In genomic region chr17:58085039-58085715, GRCh38 we compare ENCODE assay signal across 8 cellular contexts. TPM values are rescaled to one million over a fixed set of nuclear protein-coding genes. Genes with fewer than 3 reads are reported as not detected.
DNase-seq lines count a peak whose midpoint lies in the region; ATAC-seq and TF ChIP-seq lines count a peak whose summit lies in the region.

No MANE protein-coding gene starts in this region.

- peaks cover 8% of the 10 kb centered on the region for H3K79me1 ChIP-seq in neuronal stem cell (ENCODE audit: low read depth, low read length)

- no CpG with 5 or more reads among the region's 8 CpGs for WGBS in neuronal stem cell (ENCODE audit: extremely low coverage in 2 of 2, insufficient read length in 2 of 2, insufficient replicate concordance in 1 of 2), 2 donors

- no peak overlapping the region for H2AK5ac ChIP-seq in neuronal stem cell (ENCODE audit: low read depth, low read length)

- H3K4me3 Mint-ChIP-seq in CD4-positive, CD25-positive, alpha-beta regulatory T cell, result peak overlapping the region; percentile 93 to 96 (median 94)
- H3K4me3 Mint-ChIP-seq in effector memory CD8-positive, alpha-beta T cell, result peak overlapping the region; percentile 82 to 86

- no peak overlapping the region for H3K14ac ChIP-seq in neuronal stem cell (ENCODE audit: low read length)

- peaks cover 43% of the 10 kb centered on the region for H3K36me3 ChIP-seq in CD4-positive, CD25-positive, alpha-beta regulatory T cell (ENCODE audit: control insufficient read depth, insufficient read depth, low read length)
- H3K36me3 ChIP-seq in OCI-LY3 (replicated peaks; ENCODE audit: low read depth, low read length), result peaks cover 53% of the 10 kb centered on the region
- peaks cover 33 to 59% of the 10 kb centered on the region in 2 donors for H3K36me3 ChIP-seq in neuronal stem cell (replicated peaks in 1 of 2; ENCODE audit: control insufficient read depth in 2 of 2, insufficient read depth in 2 of 2, low read length in 2 of 2)

- ATAC-seq in CD4-positive, CD25-positive, alpha-beta regulatory T cell (ENCODE audit: low read depth in 2 of 2), result no peak
- ATAC-seq in effector memory CD8-positive, alpha-beta T cell (replicated peaks), result no peak
- ATAC-seq in HG03354 (IDR thresholded peaks at IDR 0.05; ENCODE audit: poor library complexity, severe bottlenecking, unreplicated experiment) (no peak), GM21390 (IDR thresholded peaks at IDR 0.05; ENCODE audit: unreplicated experiment) (no peak), HG03457 (IDR thresholded peaks at IDR 0.05; ENCODE audit: unreplicated experiment) (no peak)

- peak overlapping the region; percentile 14 to 94 (median 88) for H3K27ac Mint-ChIP-seq in CD4-positive, CD25-positive, alpha-beta regulatory T cell
- peak overlapping the region; percentile 69 to 77 for H3K27ac Mint-ChIP-seq in effector memory CD8-positive, alpha-beta T cell

- no peak for TF ChIP-seq CTCF in OCI-LY3 (IDR thresholded peaks at IDR 0.05; ENCODE audit: low read depth, low read length)

- H2AFZ ChIP-seq in OCI-LY3 (ENCODE audit: low read depth, low read length) (no peak overlapping the region), neuronal stem cell (ENCODE audit: low read length) (no peak overlapping the region)

- H3K4me3 ChIP-seq in CD4-positive, CD25-positive, alpha-beta regulatory T cell (ENCODE audit: low read depth, low read length), result peak overlapping the region; percentile 89
- H3K4me3 ChIP-seq in OCI-LY3 (ENCODE audit: low read length) (peak overlapping the region; percentile 98), neuronal stem cell (ENCODE audit: low read length in 2 of 2) (peak overlapping the region; percentile 74 to 97)

- H3K18ac ChIP-seq in neuronal stem cell (ENCODE audit: low read length), result no peak overlapping the region

- no peak for DNase-seq in CD4-positive, CD25-positive, alpha-beta regulatory T cell
- no peak for DNase-seq in effector memory CD8-positive, alpha-beta T cell
- DNase-seq in neuronal stem cell (ENCODE audit: low spot score), result no peak
- DNase-seq in stimulated activated naive CD4-positive, alpha-beta T cell (lab: John Stamatoyannopoulos, UW), result no peak

- H3K4me1 Mint-ChIP-seq in CD4-positive, CD25-positive, alpha-beta regulatory T cell, result peaks cover 16 to 61% (median 40%) of the 10 kb centered on the region in 4 donors
- peaks cover 30 to 49% of the 10 kb centered on the region in 2 donors for H3K4me1 Mint-ChIP-seq in effector memory CD8-positive, alpha-beta T cell (ENCODE audit: low read depth in 2 of 2)

- H3K4me2 ChIP-seq in OCI-LY3 (ENCODE audit: low read length), result peak overlapping the region; percentile 99
- H3K4me2 ChIP-seq in neuronal stem cell (ENCODE audit: insufficient read depth, low read length, poor library complexity, severe bottlenecking), result peak overlapping the region; percentile 72

- H3K9me3 ChIP-seq in CD4-positive, CD25-positive, alpha-beta regulatory T cell (ENCODE audit: control insufficient read depth in 2 of 2, low read length in 2 of 2), result no peaks in the 10 kb centered on the region
- H3K9me3 ChIP-seq in OCI-LY3 (ENCODE audit: insufficient read depth, low read length) (no peaks in the 10 kb centered on the region), neuronal stem cell (replicated peaks in 1 of 2; ENCODE audit: control insufficient read depth in 2 of 2, insufficient read depth in 1 of 2, low read depth in 1 of 2, low read length in 2 of 2) (no peaks in the 10 kb centered on the region)

- peaks cover 67% of the 10 kb centered on the region for H3K79me2 ChIP-seq in OCI-LY3 (ENCODE audit: low read length)

- peaks cover 60% of the 10 kb centered on the region for H4K20me1 ChIP-seq in OCI-LY3 (ENCODE audit: insufficient read depth, low read length)

- H3K27ac ChIP-seq in CD4-positive, CD25-positive, alpha-beta regulatory T cell (ENCODE audit: insufficient read depth, low read length, poor library complexity, severe bottlenecking), result no peak overlapping the region
- no peak overlapping the region for H3K27ac ChIP-seq in OCI-LY3 (ENCODE audit: low read length)
- no peak overlapping the region for H3K27ac ChIP-seq in neuronal stem cell (replicated peaks; ENCODE audit: low read length)

- no peak overlapping the region for H4K8ac ChIP-seq in neuronal stem cell (ENCODE audit: low read depth, low read length)

- H3K9ac ChIP-seq in OCI-LY3 (ENCODE audit: low read length) (no peak overlapping the region), neuronal stem cell (ENCODE audit: low read depth, low read length, poor library complexity) (peak overlapping the region; percentile 60)

- no peak overlapping the region for H4K91ac ChIP-seq in neuronal stem cell (ENCODE audit: low read depth, low read length, poor library complexity)

- H2BK12ac ChIP-seq in neuronal stem cell (ENCODE audit: low read length), result no peak overlapping the region

- no peak overlapping the region for H3K4ac ChIP-seq in neuronal stem cell (ENCODE audit: low read length)

- H3K23ac ChIP-seq in neuronal stem cell (ENCODE audit: low read depth, low read length, poor library complexity), result peak overlapping the region; percentile 35

- H2BK15ac ChIP-seq in neuronal stem cell (ENCODE audit: low read length), result no peak overlapping the region

- no peaks in the 10 kb centered on the region for H3K27me3 ChIP-seq in CD4-positive, CD25-positive, alpha-beta regulatory T cell (ENCODE audit: control insufficient read depth, insufficient read depth, low read length)
- H3K27me3 ChIP-seq in OCI-LY3 (ENCODE audit: low read depth, low read length) (0 out of 2 replicates have a peak, but pooled peaks cover 2% of the 10 kb centered on the region), neuronal stem cell (ENCODE audit: control insufficient read depth in 3 of 3, insufficient read depth in 3 of 3, low read depth in 1 of 3, low read length in 3 of 3) (no peaks in the 10 kb centered on the region)

- H3K9me3 Mint-ChIP-seq in CD4-positive, CD25-positive, alpha-beta regulatory T cell, result no peaks in the 10 kb centered on the region
- no peaks in the 10 kb centered on the region for H3K9me3 Mint-ChIP-seq in effector memory CD8-positive, alpha-beta T cell

- no peak overlapping the region for H2BK120ac ChIP-seq in neuronal stem cell (ENCODE audit: low read depth, low read length)

- H2BK5ac ChIP-seq in neuronal stem cell (ENCODE audit: low read length), result no peak overlapping the region

- peaks cover 32% of the 10 kb centered on the region for H3K36me3 Mint-ChIP-seq in CD4-positive, CD25-positive, alpha-beta regulatory T cell
- H3K36me3 Mint-ChIP-seq in effector memory CD8-positive, alpha-beta T cell (ENCODE audit: insufficient read depth), result peaks cover 57% of the 10 kb centered on the region

- H3K4me1 ChIP-seq in CD4-positive, CD25-positive, alpha-beta regulatory T cell (ENCODE audit: control insufficient read depth, insufficient read depth, low read length, poor library complexity, severe bottlenecking), result peaks cover 34% of the 10 kb centered on the region
- peaks cover 12% of the 10 kb centered on the region for H3K4me1 ChIP-seq in OCI-LY3 (ENCODE audit: low read length)
- peaks cover 47 to 49% of the 10 kb centered on the region in 2 donors for H3K4me1 ChIP-seq in neuronal stem cell (ENCODE audit: control insufficient read depth in 2 of 2, insufficient read depth in 1 of 2, low read depth in 1 of 2, low read length in 2 of 2)

- peaks cover 9% of the 10 kb centered on the region for H3K27me3 Mint-ChIP-seq in CD4-positive, CD25-positive, alpha-beta regulatory T cell
- H3K27me3 Mint-ChIP-seq in effector memory CD8-positive, alpha-beta T cell, result no peaks in the 10 kb centered on the region

RNA-seq across cellular contexts. Expression of gene DYNLL2, which starts 2.0 kb away (rescaled TPM):
- total RNA-seq in CD4-positive, CD25-positive, alpha-beta regulatory T cell, result 37.4 TPM
- polyA plus RNA-seq in CD4-positive, CD25-positive, alpha-beta regulatory T cell, result 1 to 10 TPM in 2 of 4 donors, under 1 TPM in 2; 0.57 to 1.7 (median 1.0) TPM
- polyA plus RNA-seq in neuronal stem cell (2013, experiment 1 of 2), result 57.2 TPM
- 56.7 TPM for polyA plus RNA-seq in neuronal stem cell (2013, experiment 2 of 2)
